In the genomic region with DNA sequence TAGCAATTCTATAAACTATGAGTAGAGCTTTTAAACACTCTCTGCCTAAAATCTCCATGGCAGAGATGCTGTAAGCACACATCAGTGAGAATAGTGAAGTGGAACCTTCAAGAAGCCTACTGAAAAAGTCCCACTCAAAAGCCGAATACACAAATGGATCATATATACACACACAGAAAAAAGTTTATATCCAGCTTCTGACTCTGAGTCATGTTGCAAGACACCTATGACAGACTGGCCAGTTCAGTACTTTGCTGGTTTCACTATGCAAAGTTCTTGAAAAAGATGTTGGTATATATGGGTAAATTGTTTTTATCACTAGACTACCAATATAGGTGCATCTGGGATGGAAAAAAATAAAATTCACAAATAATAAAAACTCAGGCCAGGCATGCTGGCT, we compare ENCODE assay signal across 21 cellular contexts.
DNase-seq lines count a peak whose midpoint lies in the region; ATAC-seq and TF ChIP-seq lines count a peak whose summit lies in the region.
"Had no signal": no experiment of that assay in that cellular context is flagged by ENCODE, and none has a peak within 500 bp of the region (broad histone marks: within the 10 kb centered on the region; RNA-seq: fewer than 3 reads in every experiment).

No MANE protein-coding gene starts in this region.

- no peak overlapping the region for H3K27ac ChIP-seq in suprapubic skin
- H3K27ac ChIP-seq: colonic mucosa, foreskin keratinocyte, right lobe of liver, SJSA1 had no signal

- H3K4me1 ChIP-seq in suprapubic skin: no peaks in the 10 kb centered on the region
- H3K4me1 ChIP-seq in mucosa of descending colon (ENCODE audit: low read depth): no peaks in the 10 kb centered on the region
- H3K4me1 ChIP-seq: colonic mucosa, foreskin keratinocyte, right lobe of liver, SJSA1 had no signal

- H3K27me3 ChIP-seq in suprapubic skin: peaks cover 12% of the 10 kb centered on the region
- H3K27me3 ChIP-seq: colonic mucosa, foreskin keratinocyte, right lobe of liver had no signal

- H3K4me3 ChIP-seq in suprapubic skin: no peak overlapping the region
- no peak overlapping the region for H3K4me3 ChIP-seq in mucosa of descending colon
- H3K4me3 ChIP-seq: colonic mucosa, right lobe of liver, SJSA1 had no signal

- no peak for TF ChIP-seq POLR2A in suprapubic skin (IDR thresholded peaks at IDR 0.05)

- intact Hi-C loops in mucosa of descending colon (cut with DNase I, micrococcal nuclease): no loop called here

- ATAC-seq in GM18519 (IDR thresholded peaks at IDR 0.05; ENCODE audit: low FRiP score, unreplicated experiment) (peak; percentile 68), GM21526 (IDR thresholded peaks at IDR 0.05; ENCODE audit: low FRiP score, unreplicated experiment) (peak; percentile 91), HG02973 (IDR thresholded peaks at IDR 0.05; ENCODE audit: unreplicated experiment) (peak; percentile 95), HG03575 (IDR thresholded peaks at IDR 0.05; ENCODE audit: extremely low read depth, insufficient number of reproducible peaks, low FRiP score, unreplicated experiment) (peak; percentile 65), mucosa of descending colon (no peak), HG03097 (IDR thresholded peaks at IDR 0.05; ENCODE audit: low FRiP score, unreplicated experiment) (no peak)
- ATAC-seq: foreskin keratinocyte, PC-3, right lobe of liver had no signal

- H3K36me3 ChIP-seq in suprapubic skin (no peaks in the 10 kb centered on the region), mucosa of descending colon (ENCODE audit: low read depth) (no peaks in the 10 kb centered on the region)
- H3K36me3 ChIP-seq: colonic mucosa, right lobe of liver, SJSA1 had no signal

- H3K9me3 ChIP-seq in suprapubic skin (no peaks in the 10 kb centered on the region), mucosa of descending colon (no peaks in the 10 kb centered on the region)
- H3K9me3 ChIP-seq: colonic mucosa, right lobe of liver, SJSA1 had no signal

- no peak for TF ChIP-seq CTCF in suprapubic skin (IDR thresholded peaks at IDR 0.05)
- no peak for TF ChIP-seq CTCF in mucosa of descending colon (IDR thresholded peaks at IDR 0.05)

- WGBS in suprapubic skin: 89% methylated on average over 1 of the region's 1 CpG

- DNase-seq in HK-2 (ENCODE audit: unreplicated experiment): no peak
- no peak for DNase-seq in suprapubic skin (ENCODE audit: low spot score in 2 of 2)
- no peak for DNase-seq in mucosa of descending colon
- DNase-seq: activated CD4-positive, alpha-beta T cell treated with anti-CD3 and anti-CD28 coated beads for 4 hours; colonic mucosa; EL; foreskin keratinocyte; H9; IMR-90; midbrain; PC-3; right lobe of liver; stimulated activated CD4-positive, alpha-beta T cell treated with anti-CD3 and anti-CD28 coated beads, Interleukin-1b, Interleukin-23, amount 100 ng/mL, for 48 hours; substantia nigra; T-helper 9 cell had no signal

- no peak for TF ChIP-seq EP300 in suprapubic skin (IDR thresholded peaks at IDR 0.05)

Comparison
In these comparisons a context has a peak if more than half of its experiments do, and no peak if none do; other contexts are left out.
1. ATAC-seq: peak in GM18519 (single experiment), GM21526 (single experiment), HG02973 (single experiment) and HG03575 (single experiment); none in mucosa of descending colon (single experiment) and HG03097 (single experiment).